ENCODE assay signal across 1 cellular context in genomic region chrX:135449637-135450550, GRCh38.
TF ChIP-seq lines count a peak whose summit lies in the region.

No MANE protein-coding gene starts in this region.

TF ChIP-seq in IMR-90, 13 proteins besides CTCF, POLR2A, EP300 and RAD21:
- TF ChIP-seq CEBPB (IDR thresholded peaks at IDR 0.05; ENCODE audit: low read depth, low read length) (no peak), MAFK (IDR thresholded peaks at IDR 0.05; ENCODE audit: low read depth, low read length) (no peak), ELK1 (IDR thresholded peaks at IDR 0.05; ENCODE audit: borderline replicate concordance, low read depth, low read length) (no peak), BHLHE40 (IDR thresholded peaks at IDR 0.05; ENCODE audit: low read depth, low read length) (no peak), RCOR1 (IDR thresholded peaks at IDR 0.05; ENCODE audit: insufficient replicate concordance, low read length) (no peak), USF2 (IDR thresholded peaks at IDR 0.05; ENCODE audit: low read depth, low read length) (no peak), FOS (IDR thresholded peaks at IDR 0.05; ENCODE audit: low read depth, low read length) (no peak), MAZ (IDR thresholded peaks at IDR 0.05; ENCODE audit: borderline replicate concordance, low read depth, low read length) (no peak)
TF ChIP-seq in IMR-90: peak in this region for 0.
